Comparison of ENCODE assay signal across 11 cellular contexts in the genomic region with DNA sequence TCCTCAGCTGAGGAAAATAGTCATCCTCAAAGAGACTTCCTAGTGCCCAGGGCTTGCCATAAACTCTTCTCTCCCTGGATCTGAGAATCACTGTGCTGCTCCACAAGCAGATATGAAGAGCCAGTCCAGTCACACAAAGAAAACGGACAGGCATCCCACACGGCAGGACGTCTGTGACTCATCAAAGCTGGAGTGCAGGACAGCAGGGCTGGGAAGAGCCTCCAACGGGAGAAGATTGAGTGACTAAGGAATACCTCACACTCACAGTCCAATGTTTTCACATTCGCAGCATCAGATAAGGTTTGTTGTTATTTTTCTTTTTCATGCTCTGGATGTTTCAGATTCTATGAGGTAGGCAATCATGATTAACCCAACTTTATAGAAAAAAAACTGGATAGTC. TPM values are rescaled to one million over a fixed set of nuclear protein-coding genes. Genes with fewer than 3 reads are reported as not detected.
DNase-seq lines count a peak whose midpoint lies in the region; ATAC-seq and TF ChIP-seq lines count a peak whose summit lies in the region.
"Had no signal": no experiment of that assay in that cellular context is flagged by ENCODE, and none has a peak within 500 bp of the region (broad histone marks: within the 10 kb centered on the region; RNA-seq: fewer than 3 reads in every experiment).

No MANE protein-coding gene starts in this region.

- H3K9me3 ChIP-seq in SJSA1 (replicated peaks): no peaks in the 10 kb centered on the region
- H3K9me3 ChIP-seq in skeletal muscle satellite cell (replicated peaks; ENCODE audit: low read length): no peaks in the 10 kb centered on the region
- no peaks in the 10 kb centered on the region for H3K9me3 ChIP-seq in heart right ventricle
- no peaks in the 10 kb centered on the region for H3K9me3 ChIP-seq in effector memory CD4-positive, alpha-beta T cell (ENCODE audit: control insufficient read depth, low read length)

- H3K4me2 ChIP-seq in skeletal muscle satellite cell (ENCODE audit: low read length): peak overlapping the region; percentile 62

- no peaks in the 10 kb centered on the region for H3K27me3 ChIP-seq in H7 (ENCODE audit: control insufficient read depth, insufficient read depth, low read length)
- H3K27me3 ChIP-seq in SJSA1 (replicated peaks): no peaks in the 10 kb centered on the region
- no peaks in the 10 kb centered on the region for H3K27me3 ChIP-seq in skeletal muscle satellite cell (ENCODE audit: control insufficient read depth, insufficient read depth, low read length)
- no peaks in the 10 kb centered on the region for H3K27me3 ChIP-seq in heart right ventricle
- no peaks in the 10 kb centered on the region for H3K27me3 ChIP-seq in effector memory CD4-positive, alpha-beta T cell (replicated peaks; ENCODE audit: control insufficient read depth, insufficient read depth, low read length, poor library complexity, severe bottlenecking)

- H3K36me3 Mint-ChIP-seq in activated T-helper 2 cell treated with anti-CD3 and anti-CD28 coated beads, Interferon-gamma antibody, Interleukin-2, Interleukin-4, amounts not matched to agents 10 μg/mL and 5 μg/mL and 100 μg/mL, durations not matched to agents 14 hours and 24 hours and 36 hours (ENCODE audit: low read depth): no peaks in the 10 kb centered on the region
- H3K36me3 Mint-ChIP-seq: stimulated activated memory B cell treated with anti-CD40 and anti-IgM and Interleukin-4, amounts not matched to agents 10 μg/mL and 1 μg/mL and 100 μg/mL, for 72 hours had no signal

- H3K9me3 Mint-ChIP-seq in activated T-helper 2 cell treated with anti-CD3 and anti-CD28 coated beads, Interferon-gamma antibody, Interleukin-2, Interleukin-4, amounts not matched to agents 10 μg/mL and 5 μg/mL and 100 μg/mL, durations not matched to agents 14 hours and 24 hours and 36 hours: no peaks in the 10 kb centered on the region
- H3K9me3 Mint-ChIP-seq: stimulated activated memory B cell treated with anti-CD40 and anti-IgM and Interleukin-4, amounts not matched to agents 10 μg/mL and 1 μg/mL and 100 μg/mL, for 72 hours; T-helper 2 cell treated with Interferon-gamma antibody and Interleukin-4, amounts not matched to agents 5 μg/mL and 100 μg/mL, for 36 hours had no signal

- H3K4me3 Mint-ChIP-seq in activated T-helper 2 cell treated with anti-CD3 and anti-CD28 coated beads, Interferon-gamma antibody, Interleukin-2, Interleukin-4, amounts not matched to agents 10 μg/mL and 5 μg/mL and 100 μg/mL, durations not matched to agents 14 hours and 24 hours and 36 hours (ENCODE audit: low read depth): no peak overlapping the region
- H3K4me3 Mint-ChIP-seq: stimulated activated memory B cell treated with anti-CD40 and anti-IgM and Interleukin-4, amounts not matched to agents 10 μg/mL and 1 μg/mL and 100 μg/mL, for 72 hours; T-helper 2 cell treated with Interferon-gamma antibody and Interleukin-4, amounts not matched to agents 5 μg/mL and 100 μg/mL, for 36 hours had no signal

- H3K27me3 Mint-ChIP-seq in activated T-helper 2 cell treated with anti-CD3 and anti-CD28 coated beads, Interferon-gamma antibody, Interleukin-2, Interleukin-4, amounts not matched to agents 10 μg/mL and 5 μg/mL and 100 μg/mL, durations not matched to agents 14 hours and 24 hours and 36 hours (ENCODE audit: low read depth): peaks cover 20% of the 10 kb centered on the region
- H3K27me3 Mint-ChIP-seq: stimulated activated memory B cell treated with anti-CD40 and anti-IgM and Interleukin-4, amounts not matched to agents 10 μg/mL and 1 μg/mL and 100 μg/mL, for 72 hours had no signal

- no peak for ATAC-seq in heart right ventricle

- H3K27ac Mint-ChIP-seq in activated T-helper 2 cell treated with anti-CD3 and anti-CD28 coated beads, Interferon-gamma antibody, Interleukin-2, Interleukin-4, amounts not matched to agents 10 μg/mL and 5 μg/mL and 100 μg/mL, durations not matched to agents 14 hours and 24 hours and 36 hours: no peak overlapping the region
- H3K27ac Mint-ChIP-seq: stimulated activated memory B cell treated with anti-CD40 and anti-IgM and Interleukin-4, amounts not matched to agents 10 μg/mL and 1 μg/mL and 100 μg/mL, for 72 hours; T-helper 2 cell treated with Interferon-gamma antibody and Interleukin-4, amounts not matched to agents 5 μg/mL and 100 μg/mL, for 36 hours had no signal

- H3K4me3 ChIP-seq in H7 (ENCODE audit: insufficient read depth, low read depth, low read length) (no peak overlapping the region), SJSA1 (no peak overlapping the region), fibroblast of pulmonary artery (replicated peaks; ENCODE audit: low read depth, low read length) (no peak overlapping the region), skeletal muscle satellite cell (ENCODE audit: low read length) (no peak overlapping the region), heart right ventricle (no peak overlapping the region)
- no peak overlapping the region for H3K4me3 ChIP-seq in effector memory CD4-positive, alpha-beta T cell (ENCODE audit: insufficient read depth, low read depth, low read length, poor library complexity, severe bottlenecking)
- H3K4me3 ChIP-seq: skin epidermis had no signal

- H3K36me3 ChIP-seq in H7 (replicated peaks; ENCODE audit: control insufficient read depth, insufficient read depth, low read length) (no peaks in the 10 kb centered on the region), SJSA1 (no peaks in the 10 kb centered on the region), skeletal muscle satellite cell (ENCODE audit: insufficient read depth, low read length) (peaks cover 13% of the 10 kb centered on the region), heart right ventricle (no peaks in the 10 kb centered on the region)
- no peaks in the 10 kb centered on the region for H3K36me3 ChIP-seq in effector memory CD4-positive, alpha-beta T cell (ENCODE audit: control insufficient read depth, insufficient read depth, low read length)

- peak overlapping the region; percentile 52 for H3K9ac ChIP-seq in skeletal muscle satellite cell (ENCODE audit: low read depth, low read length)

- peak overlapping the region; percentile 58 for H3K27ac ChIP-seq in SJSA1
- no peak overlapping the region for H3K27ac ChIP-seq in heart right ventricle
- H3K27ac ChIP-seq in effector memory CD4-positive, alpha-beta T cell (ENCODE audit: insufficient read depth, low read length, poor library complexity, severe bottlenecking): no peak overlapping the region
- H3K27ac ChIP-seq: skin epidermis had no signal

- DNase-seq in H7 (peak; percentile 7), SJSA1 (ENCODE audit: low read depth in 1 of 2, low spot score in 2 of 2) (peak; percentile 92), fibroblast of pulmonary artery (ENCODE audit: low read depth) (peak; percentile 77), heart right ventricle (no peak), nucleus accumbens (lab: John Stamatoyannopoulos, UW) (no peak)
- no peak for DNase-seq in activated T-helper 2 cell treated with anti-CD3 and anti-CD28 coated beads, Interferon-gamma antibody, Interleukin-2, Interleukin-4, amounts not matched to agents 10 μg/mL and 5 μg/mL and 100 μg/mL, durations not matched to agents 14 hours and 24 hours and 36 hours (ENCODE audit: low spot score)
- DNase-seq in effector memory CD4-positive, alpha-beta T cell: no peak

- peaks cover 20% of the 10 kb centered on the region for H3K4me1 ChIP-seq in SJSA1 (replicated peaks)
- H3K4me1 ChIP-seq in skeletal muscle satellite cell (ENCODE audit: control insufficient read depth, insufficient read depth, low read length): peaks cover 15% of the 10 kb centered on the region
- no peaks in the 10 kb centered on the region for H3K4me1 ChIP-seq in heart right ventricle
- H3K4me1 ChIP-seq in effector memory CD4-positive, alpha-beta T cell (ENCODE audit: control insufficient read depth, insufficient read depth, low read length, poor library complexity, severe bottlenecking): no peaks in the 10 kb centered on the region

- intact Hi-C loops in activated T-helper 2 cell treated with anti-CD3 and anti-CD28 coated beads, Interferon-gamma antibody, Interleukin-2, Interleukin-4, amounts not matched to agents 10 μg/mL and 5 μg/mL and 100 μg/mL, durations not matched to agents 14 hours and 24 hours and 36 hours (cut with micrococcal nuclease): loop anchor here (1.0 to 5.0 kb wide), 3 partner anchors 171 to 1016 kb away; partner anchors contain the start of gene SLC4A7
- intact Hi-C loops in heart right ventricle (cut with DNase I): loop anchor here in 8 of 10 donors (5.0 to 10.0 kb wide), 9 partner anchors 46 to 1013 kb away; partner anchors contain the start of gene NEK10 (in 1 of the 8)

- H3K4me1 Mint-ChIP-seq in activated T-helper 2 cell treated with anti-CD3 and anti-CD28 coated beads, Interferon-gamma antibody, Interleukin-2, Interleukin-4, amounts not matched to agents 10 μg/mL and 5 μg/mL and 100 μg/mL, durations not matched to agents 14 hours and 24 hours and 36 hours (ENCODE audit: low read depth): no peaks in the 10 kb centered on the region
- H3K4me1 Mint-ChIP-seq: stimulated activated memory B cell treated with anti-CD40 and anti-IgM and Interleukin-4, amounts not matched to agents 10 μg/mL and 1 μg/mL and 100 μg/mL, for 72 hours had no signal

- WGBS in heart right ventricle, 2 donors: 52 to 59% methylated on average over 5 of the region's 5 CpGs

- TF ChIP-seq CTCF in fibroblast of pulmonary artery (IDR thresholded peaks at IDR 0.05; ENCODE audit: low read length, missing control alignments) (no peak), heart right ventricle (IDR thresholded peaks at IDR 0.05) (no peak)

RNA-seq across cellular contexts. Expression of gene NEK10, which starts 57.8 kb away (rescaled TPM):
- 0.03 and 0.30 TPM in 2 replicates for total RNA-seq in H7 (2014; rRNA removed; shearing (Covaris generic))
- total RNA-seq in SJSA1 (2014; rRNA removed; shearing (Covaris generic)): 1.8 and 1.9 TPM in 2 replicates
- total RNA-seq in skeletal muscle satellite cell (2012; rRNA removed): 18.8 and 20.3 TPM in 2 replicates
- total RNA-seq in activated T-helper 2 cell treated with anti-CD3 and anti-CD28 coated beads, Interferon-gamma antibody, Interleukin-2, Interleukin-4, amounts not matched to agents 10 μg/mL and 5 μg/mL and 100 μg/mL, durations not matched to agents 14 hours and 24 hours and 36 hours: 0.80 and 0.84 TPM in 2 replicates
- 10 to 100 TPM in 4 of 10 donors, 1 to 10 TPM in 6; 3.1 to 17.5 (median 8.6) TPM for total RNA-seq in heart right ventricle
- polyA plus RNA-seq in heart right ventricle: 1 to 10 TPM in 1 of 2 donors, under 1 TPM in 1; 0.36 to 5.6 TPM

Comparison
In these comparisons a context has a peak if more than half of its experiments do, and no peak if none do; other contexts are left out.
1. DNase-seq: peak in H7 (single experiment), SJSA1 (2 of 2) and fibroblast of pulmonary artery (single experiment); none in activated T-helper 2 cell treated with anti-CD3 and anti-CD28 coated beads, Interferon-gamma antibody, Interleukin-2, Interleukin-4, amounts not matched to agents 10 μg/mL and 5 μg/mL and 100 μg/mL, durations not matched to agents 14 hours and 24 hours and 36 hours (single experiment), heart right ventricle (0 of 2), effector memory CD4-positive, alpha-beta T cell (0 of 3) and nucleus accumbens (0 of 56).